ENCODE assay signal across 1 cellular context in the genomic region with DNA sequence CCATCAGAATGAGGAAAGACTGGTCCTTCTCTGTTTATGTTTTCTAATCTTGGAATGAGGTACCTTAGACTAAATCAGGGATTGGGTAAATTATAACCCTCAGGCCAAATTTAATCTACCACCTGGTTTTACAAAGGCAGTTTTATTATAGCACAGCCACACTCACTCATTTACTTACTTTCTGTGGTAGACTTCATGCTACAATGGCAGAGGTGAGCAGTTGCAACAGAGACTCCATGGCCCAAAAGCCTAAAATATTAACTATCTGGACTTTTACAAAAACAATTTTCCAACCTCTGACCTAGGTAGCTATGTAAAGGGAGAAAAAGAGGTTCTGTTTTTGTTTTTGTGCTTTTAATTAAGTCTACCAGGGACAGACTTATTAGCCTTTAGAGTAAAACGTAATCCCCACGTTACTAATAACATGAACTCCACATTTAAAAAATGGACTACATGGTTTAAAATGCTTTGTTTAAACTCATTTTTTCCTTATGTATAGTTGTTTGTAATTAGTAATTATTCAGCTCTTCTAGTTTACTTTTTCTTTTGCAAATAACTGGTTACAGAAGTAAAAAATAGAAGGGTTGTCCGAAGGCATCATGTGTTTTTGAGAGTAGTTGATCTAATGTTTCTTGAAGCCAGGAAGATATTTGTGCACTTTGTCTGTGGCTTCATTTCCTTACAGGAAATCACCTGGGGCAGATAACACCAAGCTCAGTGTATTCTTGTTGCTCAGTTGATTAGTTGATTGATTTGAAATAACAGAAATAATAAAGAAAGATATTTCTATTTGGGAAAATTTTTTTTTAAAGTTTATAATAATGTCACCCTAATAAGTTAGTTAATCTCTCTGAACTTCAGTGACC.
TF ChIP-seq lines count a peak whose summit lies in the region.

No MANE protein-coding gene starts in this region.

TF ChIP-seq in GM12878, 131 proteins besides CTCF, POLR2A, EP300 and RAD21 (continues in another document):
- TF ChIP-seq JUND (IDR thresholded peaks at IDR 0.05; ENCODE audit: low read depth, low read length) (peak; percentile 68; the same call in 1 of the 2 replicates), MEF2A (IDR thresholded peaks at IDR 0.05; ENCODE audit: insufficient read depth, low read depth, low read length) (peak; percentile 94), FOXM1 (IDR thresholded peaks at IDR 0.05; ENCODE audit: low read depth, low read length) (peak; percentile 91), TCF7 (IDR thresholded peaks at IDR 0.05; ENCODE audit: borderline replicate concordance) (peak; percentile 52; the same call in 1 of the 2 replicates), CREB1 (IDR thresholded peaks at IDR 0.05; ENCODE audit: low read depth) (0 out of 2 replicates have a peak, but pooled peaks have one; percentile 39), TCF12 (IDR thresholded peaks at IDR 0.05; ENCODE audit: low read depth, low read length) (peak; percentile 77), EED (IDR thresholded peaks at IDR 0.05; ENCODE audit: low read depth) (peak; percentile 75), ZNF217 (IDR thresholded peaks at IDR 0.05) (peak; percentile 33; the same call in 1 of the 2 replicates), BCL11A (IDR thresholded peaks at IDR 0.05; ENCODE audit: low read depth, low read length) (peak; percentile 84), ATF7 (IDR thresholded peaks at IDR 0.05; ENCODE audit: low read depth) (peak; percentile 57), STAT3 (IDR thresholded peaks at IDR 0.05; ENCODE audit: low read depth, low read length) (peak; percentile 78; the same call in 1 of the 2 replicates), ASH2L (IDR thresholded peaks at IDR 0.05; ENCODE audit: borderline replicate concordance, low read depth) (no peak), RUNX3 (IDR thresholded peaks at IDR 0.05; ENCODE audit: low read length) (peak; percentile 99), RB1 (IDR thresholded peaks at IDR 0.05; ENCODE audit: borderline replicate concordance) (peak; percentile 35; the same call in 1 of the 2 replicates), KAT2A (conservative IDR thresholded peaks at IDR 0.05; ENCODE audit: control insufficient read depth, low read depth, low read length) (no peak), TCF3 (IDR thresholded peaks at IDR 0.05; ENCODE audit: borderline replicate concordance, insufficient read depth, low read depth, low read length) (0 out of 2 replicates have a peak, but pooled peaks have one; percentile 33), DPF2 (IDR thresholded peaks at IDR 0.05) (peak; percentile 81), RELA (IDR thresholded peaks at IDR 0.05; ENCODE audit: borderline replicate concordance, partially characterized antibody) (peak; percentile 52), NFIC (IDR thresholded peaks at IDR 0.05; ENCODE audit: low read depth, low read length) (peak; percentile 98), PAX5 (IDR thresholded peaks at IDR 0.05; ENCODE audit: borderline replicate concordance, low read depth, low read length) (peak; percentile 66; the same call in 1 of the 2 replicates), BHLHE40 (IDR thresholded peaks at IDR 0.05; ENCODE audit: borderline replicate concordance in 1 of 2, low read depth in 2 of 2, low read length in 1 of 2) (peak; percentile 25 to 29; a peak in 2 of 4 replicates), ZNF24 (IDR thresholded peaks at IDR 0.05) (0 out of 2 replicates have a peak, but pooled peaks have one; percentile 12), TBL1XR1 (IDR thresholded peaks at IDR 0.05; ENCODE audit: low read depth, low read length) (0 out of 2 replicates have a peak, but pooled peaks have one; percentile 45), IRF4 (IDR thresholded peaks at IDR 0.05; ENCODE audit: low read depth, low read length) (peak; percentile 76; the same call in 1 of the 2 replicates), CREM (IDR thresholded peaks at IDR 0.05; ENCODE audit: low read depth) (peak; percentile 80), CEBPB (IDR thresholded peaks at IDR 0.05; ENCODE audit: borderline replicate concordance in 1 of 2, low read depth in 2 of 2, low read length in 2 of 2) (peak in 1 of 2 experiments; percentile 82; a peak in 2 of 4 replicates), IKZF2 (IDR thresholded peaks at IDR 0.05) (peak; percentile 70 to 80; a peak in 3 of 4 replicates), YY1 (IDR thresholded peaks at IDR 0.05; ENCODE audit: low read depth, low read length) (peak; percentile 51; the same call in 1 of the 2 replicates), BACH1 (IDR thresholded peaks at IDR 0.05; ENCODE audit: borderline replicate concordance) (peak; percentile 53; the same call in 1 of the 2 replicates), MEF2B (IDR thresholded peaks at IDR 0.05; ENCODE audit: partially characterized antibody, poor library complexity, severe bottlenecking) (peak; percentile 75), ZBED1 (IDR thresholded peaks at IDR 0.05; ENCODE audit: borderline replicate concordance) (peak; percentile 87; the same call in 1 of the 2 replicates), JUNB (IDR thresholded peaks at IDR 0.05) (peak; percentile 90), NR2F1 (conservative IDR thresholded peaks at IDR 0.05) (peak; percentile 84), CBFB (IDR thresholded peaks at IDR 0.05; ENCODE audit: low read depth) (peak; percentile 80), PML (IDR thresholded peaks at IDR 0.05; ENCODE audit: low read length) (peak; percentile 73; the same call in 1 of the 2 replicates), MTA2 (IDR thresholded peaks at IDR 0.05; ENCODE audit: low read depth) (peak; percentile 90)
- TF ChIP-seq, protein P1, sequence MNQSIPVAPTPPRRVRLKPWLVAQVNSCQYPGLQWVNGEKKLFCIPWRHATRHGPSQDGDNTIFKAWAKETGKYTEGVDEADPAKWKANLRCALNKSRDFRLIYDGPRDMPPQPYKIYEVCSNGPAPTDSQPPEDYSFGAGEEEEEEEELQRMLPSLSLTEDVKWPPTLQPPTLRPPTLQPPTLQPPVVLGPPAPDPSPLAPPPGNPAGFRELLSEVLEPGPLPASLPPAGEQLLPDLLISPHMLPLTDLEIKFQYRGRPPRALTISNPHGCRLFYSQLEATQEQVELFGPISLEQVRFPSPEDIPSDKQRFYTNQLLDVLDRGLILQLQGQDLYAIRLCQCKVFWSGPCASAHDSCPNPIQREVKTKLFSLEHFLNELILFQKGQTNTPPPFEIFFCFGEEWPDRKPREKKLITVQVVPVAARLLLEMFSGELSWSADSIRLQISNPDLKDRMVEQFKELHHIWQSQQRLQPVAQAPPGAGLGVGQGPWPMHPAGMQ (IDR thresholded peaks at IDR 0.05; ENCODE audit: borderline replicate concordance) = no peak
- TF ChIP-seq, protein P2, sequence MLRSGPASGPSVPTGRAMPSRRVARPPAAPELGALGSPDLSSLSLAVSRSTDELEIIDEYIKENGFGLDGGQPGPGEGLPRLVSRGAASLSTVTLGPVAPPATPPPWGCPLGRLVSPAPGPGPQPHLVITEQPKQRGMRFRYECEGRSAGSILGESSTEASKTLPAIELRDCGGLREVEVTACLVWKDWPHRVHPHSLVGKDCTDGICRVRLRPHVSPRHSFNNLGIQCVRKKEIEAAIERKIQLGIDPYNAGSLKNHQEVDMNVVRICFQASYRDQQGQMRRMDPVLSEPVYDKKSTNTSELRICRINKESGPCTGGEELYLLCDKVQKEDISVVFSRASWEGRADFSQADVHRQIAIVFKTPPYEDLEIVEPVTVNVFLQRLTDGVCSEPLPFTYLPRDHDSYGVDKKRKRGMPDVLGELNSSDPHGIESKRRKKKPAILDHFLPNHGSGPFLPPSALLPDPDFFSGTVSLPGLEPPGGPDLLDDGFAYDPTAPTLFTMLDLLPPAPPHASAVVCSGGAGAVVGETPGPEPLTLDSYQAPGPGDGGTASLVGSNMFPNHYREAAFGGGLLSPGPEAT (IDR thresholded peaks at IDR 0.05; ENCODE audit: low read depth) = peak; percentile 60
- TF ChIP-seq, protein P3, sequence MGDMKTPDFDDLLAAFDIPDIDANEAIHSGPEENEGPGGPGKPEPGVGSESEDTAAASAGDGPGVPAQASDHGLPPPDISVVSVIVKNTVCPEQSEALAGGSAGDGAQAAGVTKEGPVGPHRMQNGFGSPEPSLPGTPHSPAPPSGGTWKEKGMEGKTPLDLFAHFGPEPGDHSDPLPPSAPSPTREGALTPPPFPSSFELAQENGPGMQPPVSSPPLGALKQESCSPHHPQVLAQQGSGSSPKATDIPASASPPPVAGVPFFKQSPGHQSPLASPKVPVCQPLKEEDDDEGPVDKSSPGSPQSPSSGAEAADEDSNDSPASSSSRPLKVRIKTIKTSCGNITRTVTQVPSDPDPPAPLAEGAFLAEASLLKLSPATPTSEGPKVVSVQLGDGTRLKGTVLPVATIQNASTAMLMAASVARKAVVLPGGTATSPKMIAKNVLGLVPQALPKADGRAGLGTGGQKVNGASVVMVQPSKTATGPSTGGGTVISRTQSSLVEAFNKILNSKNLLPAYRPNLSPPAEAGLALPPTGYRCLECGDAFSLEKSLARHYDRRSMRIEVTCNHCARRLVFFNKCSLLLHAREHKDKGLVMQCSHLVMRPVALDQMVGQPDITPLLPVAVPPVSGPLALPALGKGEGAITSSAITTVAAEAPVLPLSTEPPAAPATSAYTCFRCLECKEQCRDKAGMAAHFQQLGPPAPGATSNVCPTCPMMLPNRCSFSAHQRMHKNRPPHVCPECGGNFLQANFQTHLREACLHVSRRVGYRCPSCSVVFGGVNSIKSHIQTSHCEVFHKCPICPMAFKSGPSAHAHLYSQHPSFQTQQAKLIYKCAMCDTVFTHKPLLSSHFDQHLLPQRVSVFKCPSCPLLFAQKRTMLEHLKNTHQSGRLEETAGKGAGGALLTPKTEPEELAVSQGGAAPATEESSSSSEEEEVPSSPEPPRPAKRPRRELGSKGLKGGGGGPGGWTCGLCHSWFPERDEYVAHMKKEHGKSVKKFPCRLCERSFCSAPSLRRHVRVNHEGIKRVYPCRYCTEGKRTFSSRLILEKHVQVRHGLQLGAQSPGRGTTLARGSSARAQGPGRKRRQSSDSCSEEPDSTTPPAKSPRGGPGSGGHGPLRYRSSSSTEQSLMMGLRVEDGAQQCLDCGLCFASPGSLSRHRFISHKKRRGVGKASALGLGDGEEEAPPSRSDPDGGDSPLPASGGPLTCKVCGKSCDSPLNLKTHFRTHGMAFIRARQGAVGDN (IDR thresholded peaks at IDR 0.05) = peak; percentile 42; the same call in 1 of the 2 replicates
- TF ChIP-seq, protein P4, sequence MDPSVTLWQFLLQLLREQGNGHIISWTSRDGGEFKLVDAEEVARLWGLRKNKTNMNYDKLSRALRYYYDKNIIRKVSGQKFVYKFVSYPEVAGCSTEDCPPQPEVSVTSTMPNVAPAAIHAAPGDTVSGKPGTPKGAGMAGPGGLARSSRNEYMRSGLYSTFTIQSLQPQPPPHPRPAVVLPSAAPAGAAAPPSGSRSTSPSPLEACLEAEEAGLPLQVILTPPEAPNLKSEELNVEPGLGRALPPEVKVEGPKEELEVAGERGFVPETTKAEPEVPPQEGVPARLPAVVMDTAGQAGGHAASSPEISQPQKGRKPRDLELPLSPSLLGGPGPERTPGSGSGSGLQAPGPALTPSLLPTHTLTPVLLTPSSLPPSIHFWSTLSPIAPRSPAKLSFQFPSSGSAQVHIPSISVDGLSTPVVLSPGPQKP (IDR thresholded peaks at IDR 0.05; ENCODE audit: low read depth, low read length) = no peak
- TF ChIP-seq, protein P5, sequence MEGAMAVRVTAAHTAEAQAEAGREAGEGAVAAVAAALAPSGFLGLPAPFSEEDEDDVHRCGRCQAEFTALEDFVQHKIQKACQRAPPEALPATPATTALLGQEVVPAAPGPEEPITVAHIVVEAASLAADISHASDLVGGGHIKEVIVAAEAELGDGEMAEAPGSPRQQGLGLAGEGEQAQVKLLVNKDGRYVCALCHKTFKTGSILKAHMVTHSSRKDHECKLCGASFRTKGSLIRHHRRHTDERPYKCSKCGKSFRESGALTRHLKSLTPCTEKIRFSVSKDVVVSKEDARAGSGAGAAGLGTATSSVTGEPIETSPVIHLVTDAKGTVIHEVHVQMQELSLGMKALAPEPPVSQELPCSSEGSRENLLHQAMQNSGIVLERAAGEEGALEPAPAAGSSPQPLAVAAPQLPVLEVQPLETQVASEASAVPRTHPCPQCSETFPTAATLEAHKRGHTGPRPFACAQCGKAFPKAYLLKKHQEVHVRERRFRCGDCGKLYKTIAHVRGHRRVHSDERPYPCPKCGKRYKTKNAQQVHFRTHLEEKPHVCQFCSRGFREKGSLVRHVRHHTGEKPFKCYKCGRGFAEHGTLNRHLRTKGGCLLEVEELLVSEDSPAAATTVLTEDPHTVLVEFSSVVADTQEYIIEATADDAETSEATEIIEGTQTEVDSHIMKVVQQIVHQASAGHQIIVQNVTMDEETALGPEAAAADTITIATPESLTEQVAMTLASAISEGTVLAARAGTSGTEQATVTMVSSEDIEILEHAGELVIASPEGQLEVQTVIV (IDR thresholded peaks at IDR 0.05; ENCODE audit: borderline replicate concordance, partially characterized antibody) = no peak
- TF ChIP-seq, protein P6, sequence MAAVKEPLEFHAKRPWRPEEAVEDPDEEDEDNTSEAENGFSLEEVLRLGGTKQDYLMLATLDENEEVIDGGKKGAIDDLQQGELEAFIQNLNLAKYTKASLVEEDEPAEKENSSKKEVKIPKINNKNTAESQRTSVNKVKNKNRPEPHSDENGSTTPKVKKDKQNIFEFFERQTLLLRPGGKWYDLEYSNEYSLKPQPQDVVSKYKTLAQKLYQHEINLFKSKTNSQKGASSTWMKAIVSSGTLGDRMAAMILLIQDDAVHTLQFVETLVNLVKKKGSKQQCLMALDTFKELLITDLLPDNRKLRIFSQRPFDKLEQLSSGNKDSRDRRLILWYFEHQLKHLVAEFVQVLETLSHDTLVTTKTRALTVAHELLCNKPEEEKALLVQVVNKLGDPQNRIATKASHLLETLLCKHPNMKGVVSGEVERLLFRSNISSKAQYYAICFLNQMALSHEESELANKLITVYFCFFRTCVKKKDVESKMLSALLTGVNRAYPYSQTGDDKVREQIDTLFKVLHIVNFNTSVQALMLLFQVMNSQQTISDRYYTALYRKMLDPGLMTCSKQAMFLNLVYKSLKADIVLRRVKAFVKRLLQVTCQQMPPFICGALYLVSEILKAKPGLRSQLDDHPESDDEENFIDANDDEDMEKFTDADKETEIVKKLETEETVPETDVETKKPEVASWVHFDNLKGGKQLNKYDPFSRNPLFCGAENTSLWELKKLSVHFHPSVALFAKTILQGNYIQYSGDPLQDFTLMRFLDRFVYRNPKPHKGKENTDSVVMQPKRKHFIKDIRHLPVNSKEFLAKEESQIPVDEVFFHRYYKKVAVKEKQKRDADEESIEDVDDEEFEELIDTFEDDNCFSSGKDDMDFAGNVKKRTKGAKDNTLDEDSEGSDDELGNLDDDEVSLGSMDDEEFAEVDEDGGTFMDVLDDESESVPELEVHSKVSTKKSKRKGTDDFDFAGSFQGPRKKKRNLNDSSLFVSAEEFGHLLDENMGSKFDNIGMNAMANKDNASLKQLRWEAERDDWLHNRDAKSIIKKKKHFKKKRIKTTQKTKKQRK (IDR thresholded peaks at IDR 0.05; ENCODE audit: low read depth, low read length) = no peak
- TF ChIP-seq, protein P7, sequence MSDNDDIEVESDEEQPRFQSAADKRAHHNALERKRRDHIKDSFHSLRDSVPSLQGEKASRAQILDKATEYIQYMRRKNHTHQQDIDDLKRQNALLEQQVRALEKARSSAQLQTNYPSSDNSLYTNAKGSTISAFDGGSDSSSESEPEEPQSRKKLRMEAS (IDR thresholded peaks at IDR 0.05; ENCODE audit: low read depth, low read length) = no peak
- TF ChIP-seq, protein P8, sequence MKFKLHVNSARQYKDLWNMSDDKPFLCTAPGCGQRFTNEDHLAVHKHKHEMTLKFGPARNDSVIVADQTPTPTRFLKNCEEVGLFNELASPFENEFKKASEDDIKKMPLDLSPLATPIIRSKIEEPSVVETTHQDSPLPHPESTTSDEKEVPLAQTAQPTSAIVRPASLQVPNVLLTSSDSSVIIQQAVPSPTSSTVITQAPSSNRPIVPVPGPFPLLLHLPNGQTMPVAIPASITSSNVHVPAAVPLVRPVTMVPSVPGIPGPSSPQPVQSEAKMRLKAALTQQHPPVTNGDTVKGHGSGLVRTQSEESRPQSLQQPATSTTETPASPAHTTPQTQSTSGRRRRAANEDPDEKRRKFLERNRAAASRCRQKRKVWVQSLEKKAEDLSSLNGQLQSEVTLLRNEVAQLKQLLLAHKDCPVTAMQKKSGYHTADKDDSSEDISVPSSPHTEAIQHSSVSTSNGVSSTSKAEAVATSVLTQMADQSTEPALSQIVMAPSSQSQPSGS (IDR thresholded peaks at IDR 0.05; ENCODE audit: low read length) = peak; percentile 79
